Comparison of ENCODE assay signal across 13 cellular contexts in genomic region chr4:137529432-137529831, GRCh38. TPM values are rescaled to one million over a fixed set of nuclear protein-coding genes. Genes with fewer than 3 reads are reported as not detected.
DNase-seq lines count a peak whose midpoint lies in the region; ATAC-seq and TF ChIP-seq lines count a peak whose summit lies in the region.
"Had no signal": no experiment of that assay in that cellular context is flagged by ENCODE, and none has a peak within 500 bp of the region (broad histone marks: within the 10 kb centered on the region; RNA-seq: fewer than 3 reads in every experiment).

No MANE protein-coding gene starts in this region.

- 59 to 67% (median 62%) methylated on average over 5 of the region's 5 CpGs for WGBS in heart left ventricle, 4 donors
- WGBS in neuronal stem cell (ENCODE audit: extremely low coverage in 2 of 2, insufficient read length in 2 of 2, insufficient replicate concordance in 1 of 2), 2 donors: no CpG with 5 or more reads among the region's 5 CpGs
- WGBS in aorta, 2 donors: 12% methylated on average over 5 of the region's 5 CpGs

- no peak overlapping the region for H2BK15ac ChIP-seq in neuronal stem cell (ENCODE audit: low read length)

- H4K8ac ChIP-seq in neuronal stem cell (ENCODE audit: low read depth, low read length): no peak overlapping the region

- no peak overlapping the region for H2BK120ac ChIP-seq in neuronal stem cell (ENCODE audit: low read depth, low read length)

- H3K9ac ChIP-seq in neuronal stem cell (ENCODE audit: low read depth, low read length, poor library complexity): peak overlapping the region; percentile 74

- no peak for DNase-seq in heart left ventricle
- no peak for DNase-seq in left cardiac atrium
- no peak for DNase-seq in fibroblast of mammary gland (ENCODE audit: low read depth)
- no peak for DNase-seq in neuronal stem cell (ENCODE audit: low spot score)
- DNase-seq in aorta: no peak
- DNase-seq in NCI-H1417 (lab: John Stamatoyannopoulos, UW): no peak
- DNase-seq in HT-29 (ENCODE audit: low spot score): no peak
- no peak for DNase-seq in NCI-H510A (lab: John Stamatoyannopoulos, UW)
- DNase-seq: ACHN; activated effector memory CD4-positive, alpha-beta T cell treated with anti-CD3 and anti-CD28 coated beads, Interleukin-2, amount 50 U/mL, for 16 hours; NCI-H2227 treated with DMSO at 0.1 percent for 48 hours; SIG-M5 had no signal

- no peak for TF ChIP-seq POLR2A in heart left ventricle (IDR thresholded peaks at IDR 0.05)

- peaks cover 0 to 17% (median 2%) of the 10 kb centered on the region in 12 donors for H3K4me1 ChIP-seq in heart left ventricle
- peaks cover 2 to 19% of the 10 kb centered on the region in 2 donors for H3K4me1 ChIP-seq in neuronal stem cell (ENCODE audit: control insufficient read depth in 2 of 2, insufficient read depth in 1 of 2, low read depth in 1 of 2, low read length in 2 of 2)
- H3K4me1 ChIP-seq in aorta (ENCODE audit: control insufficient read depth in 1 of 2, insufficient read depth in 2 of 2, low read length in 2 of 2): peaks cover 6 to 11% of the 10 kb centered on the region in 2 donors

- H3K27me3 ChIP-seq in heart left ventricle (no peaks in the 10 kb centered on the region), neuronal stem cell (ENCODE audit: control insufficient read depth in 3 of 3, insufficient read depth in 3 of 3, low read depth in 1 of 3, low read length in 3 of 3) (no peaks in the 10 kb centered on the region), aorta (ENCODE audit: control insufficient read depth in 1 of 2, insufficient read depth in 2 of 2, low read length in 1 of 2) (no peaks in the 10 kb centered on the region)

- H2BK12ac ChIP-seq in neuronal stem cell (ENCODE audit: low read length): no peak overlapping the region

- no peak overlapping the region for H3K4ac ChIP-seq in neuronal stem cell (ENCODE audit: low read length)

- H3K23ac ChIP-seq in neuronal stem cell (ENCODE audit: low read depth, low read length, poor library complexity): no peak overlapping the region

- ATAC-seq in heart left ventricle: no peak
- ATAC-seq in left cardiac atrium: no peak
- ATAC-seq in aorta (ENCODE audit: low FRiP score): no peak
- ATAC-seq: natural killer cell treated with Interleukin-12 subunit alpha and Interleukin-12 subunit beta and Interleukin-15 and Interleukin-18, amount 100 ng/mL, for 72 hours had no signal

- no peak overlapping the region for H3K18ac ChIP-seq in neuronal stem cell (ENCODE audit: low read length)

- no peaks in the 10 kb centered on the region for H3K79me1 ChIP-seq in neuronal stem cell (ENCODE audit: low read depth, low read length)

- H3K14ac ChIP-seq in neuronal stem cell (ENCODE audit: low read length): no peak overlapping the region

- H3K4me3 ChIP-seq in heart left ventricle (peak overlapping the region; percentile 5 to 75 (median 60)), fibroblast of mammary gland (ENCODE audit: control insufficient read depth, low read depth, low read length) (peak overlapping the region; percentile 84), neuronal stem cell (ENCODE audit: low read length in 2 of 2) (peak overlapping the region; percentile 79 to 85), aorta (ENCODE audit: low read length in 2 of 2) (peak overlapping the region; percentile 73 to 88)

- H3K4me2 ChIP-seq in neuronal stem cell (ENCODE audit: insufficient read depth, low read length, poor library complexity, severe bottlenecking): peak overlapping the region; percentile 55

- H3K27ac ChIP-seq in heart left ventricle (peak overlapping the region in 7 of 12 donors; percentile 16 to 87 (median 83)), neuronal stem cell (replicated peaks; ENCODE audit: low read length) (no peak overlapping the region), aorta (ENCODE audit: low read depth in 1 of 2, low read length in 2 of 2) (no peak overlapping the region)

- H3K36me3 ChIP-seq in heart left ventricle: peaks cover 0 to 34% (median 0%) of the 10 kb centered on the region in 9 donors
- peaks cover 8 to 66% of the 10 kb centered on the region in 2 donors for H3K36me3 ChIP-seq in neuronal stem cell (replicated peaks in 1 of 2; ENCODE audit: control insufficient read depth in 2 of 2, insufficient read depth in 2 of 2, low read length in 2 of 2)
- H3K36me3 ChIP-seq in aorta (ENCODE audit: control insufficient read depth in 1 of 2, insufficient read depth in 2 of 2, low read length in 1 of 2): no peaks in the 10 kb centered on the region

- H2AFZ ChIP-seq in neuronal stem cell (ENCODE audit: low read length): no peak overlapping the region

- no peaks in the 10 kb centered on the region for H3K9me3 ChIP-seq in heart left ventricle
- peaks cover 0 to 12% of the 10 kb centered on the region in 2 donors for H3K9me3 ChIP-seq in neuronal stem cell (replicated peaks in 1 of 2; ENCODE audit: control insufficient read depth in 2 of 2, insufficient read depth in 1 of 2, low read depth in 1 of 2, low read length in 2 of 2)
- H3K9me3 ChIP-seq in aorta (ENCODE audit: control insufficient read depth, low read length): no peaks in the 10 kb centered on the region

- H2AK5ac ChIP-seq in neuronal stem cell (ENCODE audit: low read depth, low read length): no peak overlapping the region

- H4K91ac ChIP-seq in neuronal stem cell (ENCODE audit: low read depth, low read length, poor library complexity): no peak overlapping the region

- H2BK5ac ChIP-seq in neuronal stem cell (ENCODE audit: low read length): no peak overlapping the region

- TF ChIP-seq CTCF in heart left ventricle (IDR thresholded peaks at IDR 0.05) (no peak), fibroblast of mammary gland (conservative IDR thresholded peaks at IDR 0.05; ENCODE audit: control insufficient read depth, insufficient read depth, low read depth, low read length) (no peak)

- intact Hi-C loops in heart left ventricle (cut with DNase I): loop anchor here in 2 of 10 donors (10.0 kb wide), 3 partner anchors 135 to 405 kb away; no protein-coding TSS in a partner anchor
- intact Hi-C loops in left cardiac atrium (cut with DNase I): no loop called here
- intact Hi-C loops in aorta (cut with DNase I): loop anchor here (5.0 kb wide), 2 partner anchors 97 to 152 kb away; no protein-coding TSS in a partner anchor

RNA-seq across cellular contexts. Expression of gene PCDH18, which starts 2.9 kb away (rescaled TPM):
- total RNA-seq in heart left ventricle (10 to 100 TPM in 2 of 9 donors, 1 to 10 TPM in 7; 2.2 to 14.5 (median 5.9) TPM), left cardiac atrium (10 to 100 TPM in 1 of 2 donors, 1 to 10 TPM in 1; 5.3 to 21.1 TPM), aorta (10 to 100 TPM; 17.2 to 36.9 TPM)
- polyA plus RNA-seq in heart left ventricle (1 to 10 TPM; 1.4 to 3.3 TPM), aorta (10 to 100 TPM in 1 of 2 donors, 1 to 10 TPM in 1; 1.6 to 14.7 TPM)
- polyA plus RNA-seq in neuronal stem cell (2013, experiment 1 of 2): 30.2 TPM
- polyA plus RNA-seq in neuronal stem cell (2013, experiment 2 of 2): 30.2 TPM
- total RNA-seq in HT-29 (2014; rRNA removed; shearing (Covaris generic)): not detected in 2 replicates
- total RNA-seq: natural killer cell treated with Interleukin-12 subunit alpha and Interleukin-12 subunit beta and Interleukin-15 and Interleukin-18, amount 100 ng/mL, for 72 hours had no signal

Comparison
In these comparisons a context has a peak if more than half of its experiments do, and no peak if none do; other contexts are left out.
1. H3K27ac ChIP-seq: peak in heart left ventricle (7 of 12); none in neuronal stem cell (single experiment) and aorta (0 of 2).
2. intact Hi-C loops: an anchor here in aorta (5.0 kb wide); none called in left cardiac atrium.
3. Peak in every context shown above with its lines, with median percentiles within 50 percentile points of each other: H3K4me3 ChIP-seq.